ENCODE assay signal across 30 cellular contexts in genomic region chr14:101153691-101154090, GRCh38.
"Had no signal": no experiment of that assay in that cellular context is flagged by ENCODE, and none has a peak within 500 bp of the region (broad histone marks: within the 10 kb centered on the region; RNA-seq: fewer than 3 reads in every experiment).

No MANE protein-coding gene starts in this region.

- H3K27ac Mint-ChIP-seq: activated CD4-positive, alpha-beta memory T cell treated with anti-CD3 and anti-CD28 coated beads for 36 hours; activated CD4-positive, alpha-beta T cell treated with anti-CD3 and anti-CD28 coated beads for 36 hours; activated CD4-positive, alpha-beta T cell treated with anti-CD3 and anti-CD28 coated beads, Interleukin-2, amount 10 ng/mL, durations not matched to agents 24 days and 14 days; activated CD8-positive, alpha-beta memory T cell treated with anti-CD3 and anti-CD28 coated beads, Interleukin-2, amount 10 ng/mL, durations not matched to agents 7 days and 5 days; activated CD8-positive, alpha-beta T cell treated with anti-CD3 and anti-CD28 coated beads, Interleukin-2, amount 10 ng/mL, durations not matched to agents 7 days and 5 days; activated naive CD4-positive, alpha-beta T cell treated with anti-CD3 and anti-CD28 coated beads, Interleukin-2, amount 10 ng/mL, durations not matched to agents 7 days and 5 days; activated naive CD8-positive, alpha-beta T cell; activated T-cell treated with anti-CD3 and anti-CD28 coated beads, Interleukin-2, amount 50 U/mL, for 72 hours; endodermal cell had no signal

- H3K9me3 Mint-ChIP-seq: activated CD4-positive, alpha-beta memory T cell treated with anti-CD3 and anti-CD28 coated beads for 36 hours; activated CD4-positive, alpha-beta T cell treated with anti-CD3 and anti-CD28 coated beads, Interleukin-2, amount 10 ng/mL, durations not matched to agents 24 days and 14 days; activated naive CD4-positive, alpha-beta T cell treated with anti-CD3 and anti-CD28 coated beads, Interleukin-2, amount 10 ng/mL, durations not matched to agents 7 days and 5 days; activated T-cell treated with anti-CD3 and anti-CD28 coated beads, Interleukin-2, amount 50 U/mL, for 72 hours; central memory CD8-positive, alpha-beta T cell had no signal

- H3K4me3 ChIP-seq: esophagus muscularis mucosa, gastrocnemius medialis, heart left ventricle had no signal

- H3K4me3 Mint-ChIP-seq: activated CD4-positive, alpha-beta memory T cell treated with anti-CD3 and anti-CD28 coated beads for 36 hours; activated CD4-positive, alpha-beta T cell treated with anti-CD3 and anti-CD28 coated beads for 36 hours; activated CD4-positive, alpha-beta T cell treated with anti-CD3 and anti-CD28 coated beads, Interleukin-2, amount 10 ng/mL, durations not matched to agents 24 days and 14 days; activated CD8-positive, alpha-beta memory T cell treated with anti-CD3 and anti-CD28 coated beads, Interleukin-2, amount 10 ng/mL, durations not matched to agents 7 days and 5 days; activated CD8-positive, alpha-beta T cell treated with anti-CD3 and anti-CD28 coated beads, Interleukin-2, amount 10 ng/mL, durations not matched to agents 7 days and 5 days; activated naive CD4-positive, alpha-beta T cell treated with anti-CD3 and anti-CD28 coated beads, Interleukin-2, amount 10 ng/mL, durations not matched to agents 7 days and 5 days; activated naive CD8-positive, alpha-beta T cell; activated T-cell treated with anti-CD3 and anti-CD28 coated beads, Interleukin-2, amount 50 U/mL, for 72 hours; central memory CD8-positive, alpha-beta T cell; endodermal cell had no signal

- ATAC-seq: activated CD8-positive, alpha-beta memory T cell treated with anti-CD3 and anti-CD28 coated beads, Interleukin-2, amount 10 ng/mL, durations not matched to agents 7 days and 5 days; activated CD8-positive, alpha-beta T cell treated with anti-CD3 and anti-CD28 coated beads, Interleukin-2, amount 10 ng/mL, durations not matched to agents 7 days and 5 days; activated T-cell treated with anti-CD3 and anti-CD28 coated beads, Interleukin-2, amount 50 U/mL, for 72 hours; foreskin keratinocyte; gastrocnemius medialis; heart left ventricle had no signal

- DNase-seq: activated CD4-positive, alpha-beta memory T cell treated with anti-CD3 and anti-CD28 coated beads for 36 hours; activated CD4-positive, alpha-beta T cell treated with anti-CD3 and anti-CD28 coated beads, Interleukin-2, amount 10 ng/mL, durations not matched to agents 24 days and 14 days; activated CD4-positive, CD25-positive, alpha-beta regulatory T cell; activated CD4-positive, CD25-positive, alpha-beta regulatory T cell treated with anti-CD3 and anti-CD28 coated beads, Interleukin-2, amount 50 U/mL, for 72 hours; activated CD8-positive, alpha-beta memory T cell treated with anti-CD3 and anti-CD28 coated beads, Interleukin-2, amount 10 ng/mL, durations not matched to agents 7 days and 5 days; activated CD8-positive, alpha-beta memory T cell treated with anti-CD3 and anti-CD28 coated beads, Interleukin-2, amount 50 U/mL, for 4 hours; activated CD8-positive, alpha-beta T cell treated with anti-CD3 and anti-CD28 coated beads, Interleukin-2, amount 10 ng/mL, durations not matched to agents 7 days and 5 days; activated gamma-delta T cell; activated naive CD4-positive, alpha-beta T cell; activated naive CD4-positive, alpha-beta T cell treated with anti-CD3 and anti-CD28 coated beads, Interleukin-2, amount 10 ng/mL, durations not matched to agents 7 days and 5 days; activated T-cell treated with anti-CD3 and anti-CD28 coated beads, Interleukin-2, amount 50 U/mL, for 1 hour; activated T-cell treated with anti-CD3 and anti-CD28 coated beads, Interleukin-2, amount 50 U/mL, for 72 hours; amniotic stem cell; anterior cingulate cortex; brain microvascular endothelial cell; cortex of kidney; effector CD8-positive, alpha-beta T cell; endodermal cell; erythroblast; foreskin keratinocyte; gastrocnemius medialis; glutamatergic neuron; heart left ventricle; T-helper 2 cell had no signal

- H3K36me3 Mint-ChIP-seq: activated CD8-positive, alpha-beta memory T cell treated with anti-CD3 and anti-CD28 coated beads, Interleukin-2, amount 10 ng/mL, durations not matched to agents 7 days and 5 days; activated naive CD4-positive, alpha-beta T cell treated with anti-CD3 and anti-CD28 coated beads, Interleukin-2, amount 10 ng/mL, durations not matched to agents 7 days and 5 days; activated naive CD8-positive, alpha-beta T cell had no signal

- FAIRE-seq: astrocyte, colon had no signal

- H3K4me1 Mint-ChIP-seq: activated CD4-positive, alpha-beta T cell treated with anti-CD3 and anti-CD28 coated beads, Interleukin-2, amount 10 ng/mL, durations not matched to agents 24 days and 14 days; activated CD8-positive, alpha-beta memory T cell treated with anti-CD3 and anti-CD28 coated beads, Interleukin-2, amount 10 ng/mL, durations not matched to agents 7 days and 5 days; activated naive CD4-positive, alpha-beta T cell treated with anti-CD3 and anti-CD28 coated beads, Interleukin-2, amount 10 ng/mL, durations not matched to agents 7 days and 5 days; central memory CD8-positive, alpha-beta T cell had no signal
